ENCODE assay signal across 8 cellular contexts in genomic region chr19:49812997-49813861, GRCh38.
DNase-seq lines count a peak whose midpoint lies in the region; ATAC-seq and TF ChIP-seq lines count a peak whose summit lies in the region.

FUZ (minus strand) TSS chr19:49813292; CDS start chr19:49813106, 186 bp downstream.

- TF ChIP-seq POLR2A in GM18505 (IDR thresholded peaks at IDR 0.05; ENCODE audit: borderline replicate concordance, extremely low read depth, insufficient read depth, insufficient read length) = peak; percentile 25

- DNase-seq in NCI-H446 treated with DMSO at 0.1 percent for 48 hours (lab: John Stamatoyannopoulos, UW) (peak; percentile 99), cerebellar nuclear complex (lab: John Stamatoyannopoulos, UW) (peak; percentile 60 to 96), islet precursor cell (peak; percentile 99), RKO (ENCODE audit: low spot score) (no peak)
- peak; percentile 86 for DNase-seq in activated CD4-positive, alpha-beta T cell treated with anti-CD3 and anti-CD28 coated beads for 1 hour
- peak; percentile 80 for DNase-seq in stimulated activated CD4-positive, alpha-beta T cell treated with anti-CD3 and anti-CD28 coated beads, Interleukin-12 subunit alpha, Interleukin-12 subunit beta, amount 100 ng/mL, for 4 hours

- ATAC-seq in GM18505 (IDR thresholded peaks at IDR 0.05; ENCODE audit: unreplicated experiment) = peak; percentile 47
- peak; percentile 43 for ATAC-seq in HG03196 (IDR thresholded peaks at IDR 0.05; ENCODE audit: unreplicated experiment)
